Comparison of ENCODE assay signal across 1 cellular context in genomic region chr14:69574954-69575295, GRCh38.
TF ChIP-seq lines count a peak whose summit lies in the region.

No MANE protein-coding gene starts in this region.

TF ChIP-seq in WTC11, 78 proteins besides CTCF, POLR2A, EP300 and RAD21:
- no peak for TF ChIP-seq ESRRA (CRISPR knock-in tag; IDR thresholded peaks at IDR 0.05; ENCODE audit: borderline replicate concordance)
TF ChIP-seq in WTC11: peak in this region for 0.
